9 cellular contexts compared by ENCODE assay signal in genomic region chr4:94507708-94508107, GRCh38. TPM values are rescaled to one million over a fixed set of nuclear protein-coding genes. Genes with fewer than 3 reads are reported as not detected.
DNase-seq lines count a peak whose midpoint lies in the region; ATAC-seq, FAIRE-seq and TF ChIP-seq lines count a peak whose summit lies in the region.
"Had no signal": no experiment of that assay in that cellular context is flagged by ENCODE, and none has a peak within 500 bp of the region (broad histone marks: within the 10 kb centered on the region; RNA-seq: fewer than 3 reads in every experiment).

No MANE protein-coding gene starts in this region.

- no peaks in the 10 kb centered on the region for H3K27me3 Mint-ChIP-seq in activated CD8-positive, alpha-beta T cell treated with anti-CD3 and anti-CD28 coated beads for 36 hours
- H3K27me3 Mint-ChIP-seq in activated CD8-positive, alpha-beta T cell treated with anti-CD3 and anti-CD28 coated beads, Interleukin-2, amount 10 ng/mL, durations not matched to agents 7 days and 5 days (ENCODE audit: low read depth), result no peaks in the 10 kb centered on the region

- DNase-seq in activated CD8-positive, alpha-beta T cell treated with anti-CD3 and anti-CD28 coated beads for 36 hours, result peak; percentile 12
- no peak for DNase-seq in activated CD8-positive, alpha-beta T cell treated with anti-CD3 and anti-CD28 coated beads, Interleukin-2, amount 10 ng/mL, durations not matched to agents 7 days and 5 days
- DNase-seq in adipocyte (ENCODE audit: low read depth), result peak; percentile 88
- no peak for DNase-seq in kidney
- peak; percentile 30 for DNase-seq in transverse colon
- no peak for DNase-seq in Peyer's patch
- DNase-seq in activated CD4-positive, alpha-beta T cell treated with anti-CD3 and anti-CD28 coated beads, Interleukin-2, amount 50 U/mL, for 1 hour, result no peak
- no peak for DNase-seq in prostate gland (ENCODE audit: low spot score)

- H3K27ac ChIP-seq in kidney (ENCODE audit: low read depth in 2 of 2, low read length in 2 of 2), result peak overlapping the region in 1 of 2 donors; percentile 29
- peak overlapping the region; percentile 18 to 54 (median 39) for H3K27ac ChIP-seq in transverse colon
- H3K27ac ChIP-seq in Peyer's patch, result peak overlapping the region in 1 of 4 donors; percentile 20
- H3K27ac ChIP-seq in prostate gland, result no peak overlapping the region
- H3K27ac ChIP-seq: BLaER1 had no signal

- POLR2A ChIA-PET in activated CD8-positive, alpha-beta T cell treated with anti-CD3 and anti-CD28 coated beads for 36 hours (lab: Charles Lee), result no interaction called here
- POLR2A ChIA-PET in activated CD8-positive, alpha-beta T cell treated with anti-CD3 and anti-CD28 coated beads, Interleukin-2, amount 10 ng/mL, durations not matched to agents 7 days and 5 days (lab: Charles Lee), result no interaction called here

- CTCF ChIA-PET in activated CD8-positive, alpha-beta T cell treated with anti-CD3 and anti-CD28 coated beads for 36 hours (lab: Charles Lee), result no interaction called here
- CTCF ChIA-PET in activated CD8-positive, alpha-beta T cell treated with anti-CD3 and anti-CD28 coated beads, Interleukin-2, amount 10 ng/mL, durations not matched to agents 7 days and 5 days (lab: Charles Lee), result no interaction called here

- no peak overlapping the region for H3K27ac Mint-ChIP-seq in activated CD8-positive, alpha-beta T cell treated with anti-CD3 and anti-CD28 coated beads for 36 hours
- no peak overlapping the region for H3K27ac Mint-ChIP-seq in activated CD8-positive, alpha-beta T cell treated with anti-CD3 and anti-CD28 coated beads, Interleukin-2, amount 10 ng/mL, durations not matched to agents 7 days and 5 days

- H3K9ac ChIP-seq in adipocyte (ENCODE audit: low read length), result peak overlapping the region; percentile 72
- H3K9ac ChIP-seq in kidney (ENCODE audit: low read length in 2 of 2), result no peak overlapping the region
- H3K9ac ChIP-seq: BLaER1 had no signal

- H3K9me3 ChIP-seq in adipocyte (ENCODE audit: control insufficient read depth, low read length), result no peaks in the 10 kb centered on the region
- H3K9me3 ChIP-seq in kidney (ENCODE audit: control insufficient read depth in 1 of 2, low read length in 2 of 2), result no peaks in the 10 kb centered on the region
- H3K9me3 ChIP-seq in transverse colon, result no peaks in the 10 kb centered on the region
- H3K9me3 ChIP-seq in Peyer's patch, result no peaks in the 10 kb centered on the region
- H3K9me3 ChIP-seq in prostate gland, result no peaks in the 10 kb centered on the region
- H3K9me3 ChIP-seq: BLaER1 had no signal

- WGBS in transverse colon (ENCODE audit: low coverage in 1 of 2), 2 donors, result 4% methylated on average over 1 of the region's 1 CpG; no CpG with 5 or more reads in 1 of the 2 donors
- 30% methylated on average over 1 of the region's 1 CpG for WGBS in prostate gland

- H3K4me1 ChIP-seq in adipocyte (ENCODE audit: control insufficient read depth, insufficient read depth, low read length), result peaks cover 58% of the 10 kb centered on the region
- H3K4me1 ChIP-seq in kidney (ENCODE audit: control insufficient read depth in 1 of 2, insufficient read depth in 1 of 2, low read depth in 1 of 2, low read length in 2 of 2), result peaks cover 11 to 30% of the 10 kb centered on the region in 2 donors
- H3K4me1 ChIP-seq in transverse colon, result peaks cover 13 to 40% (median 28%) of the 10 kb centered on the region in 4 donors
- peaks cover 0 to 37% (median 0%) of the 10 kb centered on the region in 4 donors for H3K4me1 ChIP-seq in Peyer's patch
- no peaks in the 10 kb centered on the region for H3K4me1 ChIP-seq in prostate gland (replicated peaks)
- H3K4me1 ChIP-seq: BLaER1 had no signal

- no peaks in the 10 kb centered on the region for H3K9me3 Mint-ChIP-seq in activated CD8-positive, alpha-beta T cell treated with anti-CD3 and anti-CD28 coated beads for 36 hours
- no peaks in the 10 kb centered on the region for H3K9me3 Mint-ChIP-seq in activated CD8-positive, alpha-beta T cell treated with anti-CD3 and anti-CD28 coated beads, Interleukin-2, amount 10 ng/mL, durations not matched to agents 7 days and 5 days (ENCODE audit: insufficient read depth)

- intact Hi-C loops in activated CD8-positive, alpha-beta T cell treated with anti-CD3 and anti-CD28 coated beads for 36 hours (cut with micrococcal nuclease), result no loop called here
- intact Hi-C loops in kidney (cut with DNase I) (no loop called here), transverse colon (cut with DNase I; ENCODE audit: low total_unique reads) (no loop called here), prostate gland (cut with DNase I) (no loop called here)

- H3K4me3 ChIP-seq in adipocyte (ENCODE audit: low read length), result peak overlapping the region; percentile 67
- no peak overlapping the region for H3K4me3 ChIP-seq in kidney (ENCODE audit: low read length in 2 of 2)
- no peak overlapping the region for H3K4me3 ChIP-seq in transverse colon
- no peak overlapping the region for H3K4me3 ChIP-seq in Peyer's patch
- H3K4me3 ChIP-seq in prostate gland, result no peak overlapping the region
- H3K4me3 ChIP-seq: BLaER1 had no signal

- TF ChIP-seq CTCF in activated CD8-positive, alpha-beta T cell treated with anti-CD3 and anti-CD28 coated beads for 36 hours (IDR thresholded peaks at IDR 0.05), result no peak
- TF ChIP-seq CTCF in kidney (IDR thresholded peaks at IDR 0.05; ENCODE audit: borderline replicate concordance, extremely low read depth, insufficient read depth) (no peak), transverse colon (IDR thresholded peaks at IDR 0.05) (no peak), Peyer's patch (IDR thresholded peaks at IDR 0.05) (no peak), prostate gland (IDR thresholded peaks at IDR 0.05) (no peak)

- FAIRE-seq in kidney (lab: Jason Lieb, UNC), result peak; percentile 3

- TF ChIP-seq POLR2A in transverse colon (IDR thresholded peaks at IDR 0.05), result no peak
- no peak for TF ChIP-seq POLR2A in Peyer's patch (IDR thresholded peaks at IDR 0.05)
- no peak for TF ChIP-seq POLR2A in prostate gland (IDR thresholded peaks at IDR 0.05)

- H3K36me3 ChIP-seq in adipocyte (ENCODE audit: control insufficient read depth, insufficient read depth, low read length, severe bottlenecking) (no peaks in the 10 kb centered on the region), kidney (ENCODE audit: control insufficient read depth in 1 of 2, insufficient read depth in 2 of 2, low read length in 2 of 2) (no peaks in the 10 kb centered on the region), transverse colon (no peaks in the 10 kb centered on the region), Peyer's patch (no peaks in the 10 kb centered on the region), prostate gland (no peaks in the 10 kb centered on the region)
- H3K36me3 ChIP-seq: BLaER1 had no signal

- H3K36me3 Mint-ChIP-seq in activated CD8-positive, alpha-beta T cell treated with anti-CD3 and anti-CD28 coated beads for 36 hours (ENCODE audit: low read depth), result no peaks in the 10 kb centered on the region
- no peaks in the 10 kb centered on the region for H3K36me3 Mint-ChIP-seq in activated CD8-positive, alpha-beta T cell treated with anti-CD3 and anti-CD28 coated beads, Interleukin-2, amount 10 ng/mL, durations not matched to agents 7 days and 5 days (ENCODE audit: low read depth)

- in situ Hi-C loops in transverse colon (cut with MboI; ENCODE audit: low pct_ligation_motif_present in 1 of 4, low pct_unique_long_range_greater_than_20kb in 1 of 4, low sequenced_read_pairs in 3 of 4), result no loop called here

- H3K27me3 ChIP-seq in adipocyte (replicated peaks; ENCODE audit: control insufficient read depth, insufficient read depth, low read length) (no peaks in the 10 kb centered on the region), transverse colon (no peaks in the 10 kb centered on the region), Peyer's patch (no peaks in the 10 kb centered on the region), prostate gland (replicated peaks; ENCODE audit: insufficient read depth) (no peaks in the 10 kb centered on the region)
- H3K27me3 ChIP-seq: BLaER1 had no signal

- TF ChIP-seq EP300 in transverse colon (IDR thresholded peaks at IDR 0.05; ENCODE audit: low read depth), result no peak

- H3K4me1 Mint-ChIP-seq in activated CD8-positive, alpha-beta T cell treated with anti-CD3 and anti-CD28 coated beads for 36 hours (ENCODE audit: low read depth), result peaks cover 11% of the 10 kb centered on the region
- peaks cover 1% of the 10 kb centered on the region for H3K4me1 Mint-ChIP-seq in activated CD8-positive, alpha-beta T cell treated with anti-CD3 and anti-CD28 coated beads, Interleukin-2, amount 10 ng/mL, durations not matched to agents 7 days and 5 days (ENCODE audit: low read depth)

- no peak overlapping the region for H3K4me3 Mint-ChIP-seq in activated CD8-positive, alpha-beta T cell treated with anti-CD3 and anti-CD28 coated beads for 36 hours
- no peak overlapping the region for H3K4me3 Mint-ChIP-seq in activated CD8-positive, alpha-beta T cell treated with anti-CD3 and anti-CD28 coated beads, Interleukin-2, amount 10 ng/mL, durations not matched to agents 7 days and 5 days

- peak; percentile 95 for ATAC-seq in activated CD8-positive, alpha-beta T cell treated with anti-CD3 and anti-CD28 coated beads for 36 hours
- ATAC-seq in activated CD8-positive, alpha-beta T cell treated with anti-CD3 and anti-CD28 coated beads, Interleukin-2, amount 10 ng/mL, durations not matched to agents 7 days and 5 days, result no peak

RNA-seq across cellular contexts. Expression of gene PDLIM5, which starts 56.0 kb away (rescaled TPM):
- total RNA-seq in activated CD8-positive, alpha-beta T cell treated with anti-CD3 and anti-CD28 coated beads for 36 hours, result 10 to 100 TPM; 14.8 to 18.3 TPM
- 10 to 100 TPM; 18.1 to 18.3 TPM for total RNA-seq in activated CD8-positive, alpha-beta T cell treated with anti-CD3 and anti-CD28 coated beads, Interleukin-2, amount 10 ng/mL, durations not matched to agents 7 days and 5 days
- total RNA-seq in kidney (167 TPM), transverse colon (100 to 1,000 TPM in 2 of 4 donors, 10 to 100 TPM in 2; 62.9 to 133 (median 110) TPM), Peyer's patch (100 to 1,000 TPM; 112 to 197 (median 158) TPM), prostate gland (100 to 1,000 TPM; 115 to 228 TPM)
- 24.3 TPM for polyA plus RNA-seq in kidney (ENCODE audit: insufficient read depth, low read depth, low replicate concordance)

Comparison
In these comparisons a context has a peak if more than half of its experiments do, and no peak if none do; other contexts are left out.
1. DNase-seq: peak in activated CD8-positive, alpha-beta T cell treated with anti-CD3 and anti-CD28 coated beads for 36 hours (single experiment), adipocyte (single experiment) and transverse colon (single experiment); none in activated CD8-positive, alpha-beta T cell treated with anti-CD3 and anti-CD28 coated beads, Interleukin-2, amount 10 ng/mL, durations not matched to agents 7 days and 5 days (single experiment), kidney (single experiment), Peyer's patch (0 of 3), activated CD4-positive, alpha-beta T cell treated with anti-CD3 and anti-CD28 coated beads, Interleukin-2, amount 50 U/mL, for 1 hour (single experiment) and prostate gland (single experiment).
2. H3K27ac ChIP-seq: peak in transverse colon (4 of 4); none in prostate gland (0 of 2).